ENCODE assay signal across 8 cellular contexts in genomic region chr2:155703917-155704316, GRCh38.
"Had no signal": no experiment of that assay in that cellular context is flagged by ENCODE, and none has a peak within 500 bp of the region (broad histone marks: within the 10 kb centered on the region; RNA-seq: fewer than 3 reads in every experiment).

No MANE protein-coding gene starts in this region.

- ATAC-seq: HCT116, K562 had no signal

- H3K36me3 ChIP-seq: HAP-1 had no signal

- H3K27ac ChIP-seq: GM23248 had no signal

- H3K4me1 ChIP-seq: HAP-1 had no signal

- H2AFZ ChIP-seq: GM23248 had no signal

- DNase-seq: GM23248, GOT3, H7, HFFc6, IMR-90 had no signal

- H3K4me3 ChIP-seq: GM23248, HAP-1, K562 had no signal

- H3K9me3 ChIP-seq: HAP-1 had no signal
